In genomic region chr16:17426451-17426850, GRCh38 we compare ENCODE assay signal across 23 cellular contexts. TPM values are rescaled to one million over a fixed set of nuclear protein-coding genes. Genes with fewer than 3 reads are reported as not detected.
DNase-seq lines count a peak whose midpoint lies in the region; ATAC-seq, FAIRE-seq and TF ChIP-seq lines count a peak whose summit lies in the region.
"Had no signal": no experiment of that assay in that cellular context is flagged by ENCODE, and none has a peak within 500 bp of the region (broad histone marks: within the 10 kb centered on the region; RNA-seq: fewer than 3 reads in every experiment).

No MANE protein-coding gene starts in this region.

- no peak overlapping the region for H3K27ac ChIP-seq in HepG2 (ENCODE audit: extremely low read length, insufficient read depth, low read length)
- no peak overlapping the region for H3K27ac ChIP-seq in right lobe of liver
- H3K27ac ChIP-seq in colonic mucosa = peak overlapping the region; percentile 21
- H3K27ac ChIP-seq: BLaER1, SK-N-MC had no signal

- no peaks in the 10 kb centered on the region for H3K79me2 ChIP-seq in HepG2 (ENCODE audit: insufficient read depth, low read length)

- H2AFZ ChIP-seq in HepG2 (ENCODE audit: low read length) = no peak overlapping the region

- no peaks in the 10 kb centered on the region for H3K4me1 ChIP-seq in HepG2 (ENCODE audit: insufficient read depth, low read length)
- H3K4me1 ChIP-seq in right lobe of liver = peaks cover 0 to 2% (median 0%) of the 10 kb centered on the region in 4 donors
- no peaks in the 10 kb centered on the region for H3K4me1 ChIP-seq in colonic mucosa
- no peaks in the 10 kb centered on the region for H3K4me1 ChIP-seq in mucosa of descending colon (ENCODE audit: low read depth)

- 26% methylated on average over 2 of the region's 2 CpGs for WGBS in HepG2 (ENCODE audit: low lambda C conversion rate)
- WGBS in right lobe of liver (ENCODE audit: insufficient coverage, low coverage, low lambda C conversion rate, missing lambda C conversion rate) = 46% methylated on average over 2 of the region's 2 CpGs

- no peak for TF ChIP-seq RAD21 in HepG2 (CRISPR knock-in tag; IDR thresholded peaks at IDR 0.05)

- intact Hi-C loops in HepG2 (cut with micrococcal nuclease; ENCODE audit: unreplicated experiment) (no loop called here), right lobe of liver (cut with DNase I) (no loop called here), colonic mucosa (cut with DNase I) (no loop called here), mucosa of descending colon (cut with DNase I, micrococcal nuclease) (no loop called here)

- no peak overlapping the region for H3K4me2 ChIP-seq in HepG2 (ENCODE audit: low read depth, low read length)
- H3K4me2 ChIP-seq: BLaER1 had no signal

- H3K36me3 ChIP-seq in HepG2 (replicated peaks in 1 of 2; ENCODE audit: control insufficient read depth in 1 of 2, insufficient read depth in 2 of 2, low read length in 2 of 2) (no peaks in the 10 kb centered on the region), right lobe of liver (no peaks in the 10 kb centered on the region), colonic mucosa (no peaks in the 10 kb centered on the region), mucosa of descending colon (ENCODE audit: low read depth) (no peaks in the 10 kb centered on the region)

- H3K27me3 ChIP-seq in HepG2 (ENCODE audit: control insufficient read depth in 1 of 2, insufficient read depth in 2 of 2, low read length in 2 of 2) (peaks cover 0 to 3% of the 10 kb centered on the region in 2 experiments; a peak in 1 of 5 replicates), right lobe of liver (no peaks in the 10 kb centered on the region), colonic mucosa (no peaks in the 10 kb centered on the region)
- H3K27me3 ChIP-seq: BLaER1 had no signal

- BruUV-seq in HepG2 (replicated peaks; lab: Mats Ljungman, UMichigan) = no TSS peak

- ATAC-seq in HepG2 = no peak
- no peak for ATAC-seq in right lobe of liver
- ATAC-seq in mucosa of descending colon = peak; percentile 95

- POLR2A ChIA-PET in HepG2 (lab: Yijun Ruan, JAX) = no interaction called here

- H3K9me3 ChIP-seq in HepG2 (ENCODE audit: low read length) (no peaks in the 10 kb centered on the region), right lobe of liver (no peaks in the 10 kb centered on the region), colonic mucosa (no peaks in the 10 kb centered on the region), mucosa of descending colon (no peaks in the 10 kb centered on the region)

- DNase-seq in HepG2 (ENCODE audit: low spot score) (no peak), right lobe of liver (no peak), colonic mucosa (peak; percentile 58), mucosa of descending colon (peak in 1 of 3 donors; percentile 40), medulla oblongata (ENCODE audit: extremely low spot score) (no peak), GM13977 (ENCODE audit: low spot score) (no peak)
- DNase-seq in stimulated activated CD4-positive, alpha-beta T cell treated with anti-CD3 and anti-CD28 coated beads, Interleukin-1b, Interleukin-23, amount 100 ng/mL, for 48 hours = no peak
- DNase-seq: CD4-positive, CD25-positive, alpha-beta regulatory T cell; HCEC 1CT; Kasumi-1; MM.1S; NCI-H2029; NCI-H446; NCI-H524 treated with DMSO at 0.1 percent for 48 hours; NCI-H774; SIG-M5 had no signal

- no peak for FAIRE-seq in HepG2 (lab: Jason Lieb, UNC)
- FAIRE-seq: D721Med, G401.6, H1, RCC 7860 had no signal

- no peak for TF ChIP-seq POLR2A in HepG2 (IDR thresholded peaks at IDR 0.05; ENCODE audit: insufficient read depth in 1 of 2, low read depth in 2 of 2, low read length in 2 of 2)
- TF ChIP-seq POLR2A in right lobe of liver (IDR thresholded peaks at IDR 0.05) = no peak

- CTCF ChIA-PET in HepG2 (lab: Yijun Ruan, JAX; ENCODE audit: low intra/inter-chr PET ratio, low total read pairs) = no interaction called here

- H4K20me1 ChIP-seq in HepG2 (ENCODE audit: insufficient read depth, low read length) = no peaks in the 10 kb centered on the region

- H3K4me3 ChIP-seq in HepG2 (replicated peaks in 1 of 3; ENCODE audit: insufficient read depth in 1 of 3, low read depth in 2 of 3, low read length in 3 of 3) (no peak overlapping the region), right lobe of liver (no peak overlapping the region), colonic mucosa (no peak overlapping the region), mucosa of descending colon (no peak overlapping the region)
- H3K4me3 ChIP-seq: BLaER1, SK-N-MC had no signal

- TF ChIP-seq CTCF in HepG2 (CRISPR knock-in tag; IDR thresholded peaks at IDR 0.05) (no peak), right lobe of liver (IDR thresholded peaks at IDR 0.05) (no peak), colonic mucosa (IDR thresholded peaks at IDR 0.05) (no peak), mucosa of descending colon (IDR thresholded peaks at IDR 0.05) (no peak), GM13977 (IDR thresholded peaks at IDR 0.05; ENCODE audit: extremely low read depth, insufficient read depth, missing control alignments) (no peak)

- in situ Hi-C loops in HepG2 (cut with HindIII; ENCODE audit: extremely low pct_ligation_motif_present, low pct_unique_long_range_greater_than_20kb) (no loop called here), GM13977 (cut with MboI; ENCODE audit: low pct_unique_long_range_greater_than_20kb, low sequenced_read_pairs, unreplicated experiment) (no loop called here)

- H3K9ac ChIP-seq in HepG2 (ENCODE audit: insufficient read depth, low read depth, low read length) (no peak overlapping the region), colonic mucosa (ENCODE audit: low read depth in 2 of 2, low read length in 2 of 2) (no peak overlapping the region)
- H3K9ac ChIP-seq: BLaER1 had no signal

- TF ChIP-seq EP300 in HepG2 (IDR thresholded peaks at IDR 0.05; ENCODE audit: low read depth in 2 of 2, low read length in 2 of 2) (no peak), HepG2 (CRISPR knock-in tag; IDR thresholded peaks at IDR 0.05; ENCODE audit: borderline replicate concordance) (no peak)

RNA-seq across cellular contexts. Expression of gene XYLT1, which starts 44.3 kb away (rescaled TPM):
- total RNA-seq in HepG2 (2016; rRNA removed; fragmentation: Illumina TruSeq; extraction: Trizol) (not detected in 2 replicates), right lobe of liver (1 to 10 TPM in 2 of 6 experiments, under 1 TPM in 4; 0.48 to 2.0 (median 0.59) TPM), colonic mucosa (10 to 100 TPM; 15.0 to 18.3 TPM), mucosa of descending colon (10 to 100 TPM; 23.1 to 44.0 (median 34.1) TPM)
- not detected in 2 replicates for total RNA-seq in HepG2 (2016; cell fraction: cytosol; rRNA removed; fragmentation: Illumina TruSeq; extraction: Trizol; ENCODE audit: low read depth)
- not detected in 2 replicates for total RNA-seq in HepG2 (2016; cell fraction: insoluble cytoplasmic fraction; rRNA removed; fragmentation: Illumina TruSeq; extraction: Trizol)
- total RNA-seq in HepG2 (2016; cell fraction: membrane; rRNA removed; fragmentation: Illumina TruSeq; extraction: Trizol) = not detected in 2 replicates
- not detected in 2 replicates for total RNA-seq in HepG2 (2016; cell fraction: nucleus; rRNA removed; fragmentation: Illumina TruSeq; extraction: Trizol)
- not detected in 2 replicates for polyA plus RNA-seq in HepG2 (2011; rRNA removed)
- polyA plus RNA-seq in HepG2 (2011; cell fraction: cytosol; rRNA removed) = under 0.01 TPM in 1 of 2 replicates, not detected in the other
- polyA plus RNA-seq in HepG2 (2011; cell fraction: nucleus; rRNA removed) = 0.02 TPM in 2 replicates
- not detected in 2 replicates for polyA plus RNA-seq in HepG2 (2012)
- not detected in 2 replicates for polyA plus RNA-seq in HepG2 (2016; cell fraction: cytosol; fragmentation: Illumina TruSeq; extraction: Trizol; ENCODE audit: low read depth)
- polyA plus RNA-seq in HepG2 (2016; cell fraction: insoluble cytoplasmic fraction; fragmentation: Illumina TruSeq; extraction: Trizol; ENCODE audit: low read depth) = not detected in 2 replicates
- polyA plus RNA-seq in HepG2 (2016; cell fraction: membrane; fragmentation: Illumina TruSeq; extraction: Trizol; ENCODE audit: low read depth) = not detected in 2 replicates
- not detected in 2 replicates for polyA plus RNA-seq in HepG2 (2016; cell fraction: nucleus; fragmentation: Illumina TruSeq; extraction: Trizol; ENCODE audit: insufficient read depth, low read depth)
- polyA minus RNA-seq in HepG2 (2011; rRNA and poly(A)+ RNA removed; ENCODE audit: low replicate concordance) = 0.89 TPM in 1 of 2 replicates, not detected in the other
- polyA minus RNA-seq in HepG2 (2011; cell fraction: cytosol; rRNA and poly(A)+ RNA removed) = not detected in 2 replicates
- polyA minus RNA-seq in HepG2 (2011; cell fraction: nucleus; rRNA and poly(A)+ RNA removed) = not detected in 2 replicates
- total RNA-seq: A172 had no signal

Comparison
In these comparisons a context has a peak if more than half of its experiments do, and no peak if none do; other contexts are left out.
1. RNA of gene XYLT1, which starts 44.3 kb away (total RNA-seq): 23.1 to 44.0 TPM in mucosa of descending colon and 15.0 to 18.3 TPM in colonic mucosa; 0.48 to 2.0 TPM in right lobe of liver and not detected in HepG2; every median in the first group is over 4 times any median in the second.